24 cellular contexts compared by ENCODE assay signal in the genomic region with DNA sequence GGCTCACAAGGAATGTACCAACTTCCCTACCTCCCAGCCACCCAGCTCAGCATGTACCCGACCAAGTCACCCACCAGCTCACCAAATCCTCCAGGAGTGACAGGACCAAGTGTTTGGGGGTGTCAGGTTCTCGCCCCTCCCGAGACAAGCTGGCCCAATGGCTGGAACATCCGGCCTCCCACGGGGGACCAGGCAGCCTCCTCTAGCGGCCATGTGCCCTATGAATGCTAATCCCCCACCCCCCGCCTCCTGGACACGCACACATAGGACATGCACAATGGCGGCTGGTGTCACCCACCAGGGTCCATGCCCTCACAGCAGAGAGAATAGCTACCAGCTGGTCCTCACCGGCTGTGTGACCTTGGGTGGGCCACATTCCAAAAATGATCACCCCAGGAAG.
"Had no signal": no experiment of that assay in that cellular context is flagged by ENCODE, and none has a peak within 500 bp of the region (broad histone marks: within the 10 kb centered on the region; RNA-seq: fewer than 3 reads in every experiment).

No MANE protein-coding gene starts in this region.

- H3K4me1 ChIP-seq: colonic mucosa, foreskin keratinocyte, lower lobe of right lung, parathyroid adenoma, uterus had no signal

- H3K4me1 Mint-ChIP-seq: memory B cell had no signal

- H2AFZ ChIP-seq: neural progenitor cell, parathyroid adenoma had no signal

- H3K4me3 ChIP-seq: cardiac muscle cell, colonic mucosa, lower lobe of right lung, neural progenitor cell, stomach, thoracic aorta, uterus had no signal

- DNase-seq: cerebellar nuclear complex; colonic mucosa; dermis blood vessel endothelial cell; endodermal cell; erythroblast; foreskin keratinocyte; head of caudate nucleus; hypothalamus; kidney glomerular epithelial cell; lower lobe of right lung; occipital lobe; stimulated activated CD4-positive, alpha-beta T cell treated with anti-CD3 and anti-CD28 coated beads, Interleukin-2, amount 100 ng/mL, for 24 hours; stimulated activated naive CD4-positive, alpha-beta T cell; stomach; substantia nigra; trophoblast cell; uterus had no signal

- H3K4me2 ChIP-seq: neural progenitor cell had no signal

- H3K79me2 ChIP-seq: parathyroid adenoma had no signal

- H3K4me3 Mint-ChIP-seq: endodermal cell; memory B cell; mesothelial cell of epicardium; natural killer cell treated with Interleukin-12 subunit alpha and Interleukin-12 subunit beta and Interleukin-15 and Interleukin-18, amount 100 ng/mL, for 72 hours; neural progenitor cell had no signal

- H3K9ac ChIP-seq: neural progenitor cell, parathyroid adenoma had no signal

- H3K27ac Mint-ChIP-seq: endodermal cell; memory B cell; mesothelial cell of epicardium; natural killer cell treated with Interleukin-12 subunit alpha and Interleukin-12 subunit beta and Interleukin-15 and Interleukin-18, amount 100 ng/mL, for 72 hours had no signal

- H3K27me3 ChIP-seq: cardiac muscle cell, colonic mucosa, neural progenitor cell, stomach, uterus had no signal

- H3K9me3 Mint-ChIP-seq: endodermal cell; mesothelial cell of epicardium; natural killer cell treated with Interleukin-12 subunit alpha and Interleukin-12 subunit beta and Interleukin-15 and Interleukin-18, amount 100 ng/mL, for 72 hours; neural progenitor cell had no signal

- H3K9me3 ChIP-seq: colonic mucosa, lower lobe of right lung, stomach, thoracic aorta, uterus had no signal

- H3K36me3 Mint-ChIP-seq: mesothelial cell of epicardium; natural killer cell treated with Interleukin-12 subunit alpha and Interleukin-12 subunit beta and Interleukin-15 and Interleukin-18, amount 100 ng/mL, for 72 hours; neural progenitor cell had no signal

- H3K27ac ChIP-seq: colonic mucosa, foreskin keratinocyte, lower lobe of right lung, neural progenitor cell, parathyroid adenoma, uterus had no signal

- ATAC-seq: foreskin keratinocyte; lower lobe of right lung; natural killer cell treated with Interleukin-12 subunit alpha and Interleukin-12 subunit beta and Interleukin-15 and Interleukin-18, amount 100 ng/mL, for 72 hours had no signal

- H3K36me3 ChIP-seq: cardiac muscle cell, colonic mucosa, lower lobe of right lung, neural progenitor cell, stomach, thoracic aorta, uterus had no signal
